In genomic region chr5:174526177-174526576, GRCh38 we compare ENCODE assay signal across 31 cellular contexts.
"Had no signal": no experiment of that assay in that cellular context is flagged by ENCODE, and none has a peak within 500 bp of the region (broad histone marks: within the 10 kb centered on the region; RNA-seq: fewer than 3 reads in every experiment).

No MANE protein-coding gene starts in this region.

- DNase-seq: activated CD4-positive, alpha-beta memory T cell treated with anti-CD3 and anti-CD28 coated beads for 36 hours; activated CD4-positive, alpha-beta T cell treated with anti-CD3 and anti-CD28 coated beads for 36 hours; activated CD4-positive, alpha-beta T cell treated with anti-CD3 and anti-CD28 coated beads, Interleukin-2, amount 10 ng/mL, durations not matched to agents 24 days and 14 days; activated CD4-positive, CD25-positive, alpha-beta regulatory T cell; activated CD4-positive, CD25-positive, alpha-beta regulatory T cell treated with anti-CD3 and anti-CD28 coated beads, Interleukin-2, amount 50 U/mL, for 72 hours; activated CD8-positive, alpha-beta memory T cell treated with anti-CD3 and anti-CD28 coated beads, Interleukin-2, amount 10 ng/mL, durations not matched to agents 7 days and 5 days; activated CD8-positive, alpha-beta memory T cell treated with anti-CD3 and anti-CD28 coated beads, Interleukin-2, amount 50 U/mL, for 4 hours; activated CD8-positive, alpha-beta T cell treated with anti-CD3 and anti-CD28 coated beads, Interleukin-2, amount 10 ng/mL, durations not matched to agents 7 days and 5 days; activated effector memory CD4-positive, alpha-beta T cell treated with anti-CD3 and anti-CD28 coated beads, Interleukin-2, amount 50 U/mL, for 16 hours; activated naive CD4-positive, alpha-beta T cell treated with anti-CD3 and anti-CD28 coated beads for 36 hours; activated naive CD8-positive, alpha-beta T cell treated with anti-CD3 and anti-CD28 coated beads for 36 hours; activated naive CD8-positive, alpha-beta T cell treated with anti-CD3 and anti-CD28 coated beads, Interleukin-2, amount 50 U/mL, for 24 hours; activated T-cell treated with anti-CD3 and anti-CD28 coated beads, Interleukin-2, amount 50 U/mL, for 1 hour; activated T-cell treated with anti-CD3 and anti-CD28 coated beads, Interleukin-2, amount 50 U/mL, for 48 hours; adrenal gland; amygdala; brain microvascular endothelial cell; dermis blood vessel endothelial cell; effector CD4-positive, alpha-beta T cell; effector memory CD8-positive, alpha-beta T cell; erythroblast; foreskin keratinocyte; gastrocnemius medialis; glutamatergic neuron; heart left ventricle; T-helper 1 cell; T-helper 17 cell had no signal

- ATAC-seq: activated CD4-positive, alpha-beta T cell treated with anti-CD3 and anti-CD28 coated beads for 36 hours; activated CD8-positive, alpha-beta memory T cell treated with anti-CD3 and anti-CD28 coated beads, Interleukin-2, amount 10 ng/mL, durations not matched to agents 7 days and 5 days; activated CD8-positive, alpha-beta T cell treated with anti-CD3 and anti-CD28 coated beads, Interleukin-2, amount 10 ng/mL, durations not matched to agents 7 days and 5 days; activated naive CD8-positive, alpha-beta T cell treated with anti-CD3 and anti-CD28 coated beads, Interleukin-2, amount 50 U/mL, for 24 hours; effector memory CD8-positive, alpha-beta T cell; foreskin keratinocyte; gastrocnemius medialis; heart left ventricle; T-helper 17 cell had no signal

- H3K4me3 ChIP-seq: adrenal gland, ascending aorta, coronary artery, esophagus muscularis mucosa, gastrocnemius medialis, heart left ventricle had no signal

- FAIRE-seq: bronchial epithelial cell had no signal

- H3K36me3 ChIP-seq: adrenal gland, ascending aorta, brain microvascular endothelial cell, esophagus muscularis mucosa, gastrocnemius medialis, heart left ventricle had no signal

- H3K4me1 ChIP-seq: esophagus muscularis mucosa, gastrocnemius medialis, heart left ventricle had no signal

- H3K27me3 ChIP-seq: adrenal gland, ascending aorta, brain microvascular endothelial cell, esophagus muscularis mucosa, foreskin keratinocyte had no signal

- H3K9me3 ChIP-seq: adrenal gland, ascending aorta, esophagus muscularis mucosa, gastrocnemius medialis, heart left ventricle had no signal

- H3K27ac ChIP-seq: adrenal gland, ascending aorta, brain microvascular endothelial cell, coronary artery, esophagus muscularis mucosa, foreskin keratinocyte, gastrocnemius medialis, heart left ventricle had no signal
